Comparison of ENCODE assay signal across 22 cellular contexts in the genomic region with DNA sequence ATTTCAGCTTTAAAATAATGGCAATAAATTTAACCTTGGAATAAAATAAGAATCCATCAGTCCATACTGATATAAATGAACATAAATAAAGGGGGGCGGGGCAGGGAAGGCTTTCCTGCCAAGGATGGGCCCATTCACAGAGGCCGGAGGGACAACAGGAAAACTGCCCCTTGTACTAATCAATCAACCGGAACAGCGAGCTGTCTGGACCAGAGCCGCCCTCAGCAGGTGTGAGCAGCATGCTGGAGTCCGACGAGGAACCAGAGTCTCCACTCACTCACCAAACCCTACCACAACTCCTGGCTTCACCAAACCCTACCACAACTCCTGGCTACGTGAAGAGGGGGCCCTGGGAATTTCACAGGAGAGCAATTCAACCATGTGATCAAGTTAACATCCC. TPM values are rescaled to one million over a fixed set of nuclear protein-coding genes. Genes with fewer than 3 reads are reported as not detected.
DNase-seq lines count a peak whose midpoint lies in the region; ATAC-seq, FAIRE-seq and TF ChIP-seq lines count a peak whose summit lies in the region.
"Had no signal": no experiment of that assay in that cellular context is flagged by ENCODE, and none has a peak within 500 bp of the region (broad histone marks: within the 10 kb centered on the region; RNA-seq: fewer than 3 reads in every experiment).

No MANE protein-coding gene starts in this region.

- FAIRE-seq in kidney (lab: Jason Lieb, UNC): no peak
- FAIRE-seq: A549, GM12892, H54 had no signal

- POLR2A ChIA-PET in HEK293T (lab: Yijun Ruan, JAX): no interaction called here

- TF ChIP-seq CTCF in kidney (IDR thresholded peaks at IDR 0.05; ENCODE audit: borderline replicate concordance, extremely low read depth, insufficient read depth) (no peak), spleen (IDR thresholded peaks at IDR 0.05 in 8 of 11, conservative IDR thresholded peaks at IDR 0.05 in 3 of 11) (no peak), ovary (IDR thresholded peaks at IDR 0.05) (no peak)

- TF ChIP-seq EP300 in ovary (IDR thresholded peaks at IDR 0.05): no peak

- no peak overlapping the region for H3K4me3 ChIP-seq in kidney (ENCODE audit: low read length in 2 of 2)
- H3K4me3 ChIP-seq in spleen: no peak overlapping the region
- H3K4me3 ChIP-seq in ovary: no peak overlapping the region
- H3K4me3 ChIP-seq: A549, HAP-1 had no signal

- CTCF ChIA-PET in HEK293T (lab: Yijun Ruan, JAX): no interaction called here

- intact Hi-C loops in kidney (cut with DNase I) (no loop called here), spleen (cut with DNase I; ENCODE audit: low total_unique reads) (no loop called here), ovary (cut with DNase I) (no loop called here)

- H3K9me3 ChIP-seq in kidney (ENCODE audit: control insufficient read depth in 1 of 2, low read length in 2 of 2) (peaks cover 0 to 6% of the 10 kb centered on the region in 2 donors), spleen (peaks cover 0 to 28% (median 12%) of the 10 kb centered on the region in 8 donors), ovary (no peaks in the 10 kb centered on the region)
- H3K9me3 ChIP-seq: HAP-1 had no signal

- H3K27ac ChIP-seq in kidney (ENCODE audit: low read depth in 2 of 2, low read length in 2 of 2) (no peak overlapping the region), spleen (no peak overlapping the region), ovary (no peak overlapping the region)
- H3K27ac ChIP-seq: 22Rv1, A549 had no signal

- 84 to 89% (median 87%) methylated on average over 8 of the region's 8 CpGs for WGBS in spleen, 5 donors
- WGBS in ovary, 3 donors: 81 to 92% (median 90%) methylated on average over 8 of the region's 8 CpGs

- DNase-seq in NCI-H1092 treated with DMSO at 0.1 percent for 48 hours (lab: John Stamatoyannopoulos, UW) (peak; percentile 24), NCI-H1092 (lab: John Stamatoyannopoulos, UW) (no peak), HEK293T (ENCODE audit: extremely low spot score) (no peak), kidney (peak; percentile 38), spleen (peak; percentile 25), ovary (no peak), 8988T (no peak)
- DNase-seq: ACHN; C1 segment of cervical spinal cord; Calu3; CD4-positive, alpha-beta memory T cell; COR-L47; DMS53; DMS79 treated with DMSO at 0.1 percent for 48 hours; GF-D8; GOT3 had no signal

- no peak for ATAC-seq in activated CD4-positive, CD25-positive, alpha-beta regulatory T cell treated with anti-CD3 and anti-CD28 coated beads, Interleukin-2, amount 50 U/mL, for 24 hours
- ATAC-seq: A549 had no signal

- peaks cover 0 to 28% (median 0%) of the 10 kb centered on the region in 7 donors for H3K27me3 ChIP-seq in spleen (replicated peaks in 1 of 7)
- no peaks in the 10 kb centered on the region for H3K27me3 ChIP-seq in ovary

- TF ChIP-seq POLR2A in spleen (IDR thresholded peaks at IDR 0.05): no peak
- TF ChIP-seq POLR2A in ovary (IDR thresholded peaks at IDR 0.05): no peak

- no peak overlapping the region for H3K9ac ChIP-seq in kidney (ENCODE audit: low read length in 2 of 2)

- H3K4me1 ChIP-seq in kidney (ENCODE audit: control insufficient read depth in 1 of 2, insufficient read depth in 1 of 2, low read depth in 1 of 2, low read length in 2 of 2) (no peaks in the 10 kb centered on the region), spleen (no peaks in the 10 kb centered on the region), ovary (ENCODE audit: insufficient read depth) (no peaks in the 10 kb centered on the region)
- H3K4me1 ChIP-seq: HAP-1 had no signal

- H3K36me3 ChIP-seq in kidney (ENCODE audit: control insufficient read depth in 1 of 2, insufficient read depth in 2 of 2, low read length in 2 of 2): no peaks in the 10 kb centered on the region
- no peaks in the 10 kb centered on the region for H3K36me3 ChIP-seq in spleen
- H3K36me3 ChIP-seq in ovary: no peaks in the 10 kb centered on the region
- H3K36me3 ChIP-seq: HAP-1 had no signal

TF ChIP-seq in HEK293T, 16 proteins besides CTCF, POLR2A, EP300 and RAD21:
- TF ChIP-seq L3MBTL2 (conservative IDR thresholded peaks at IDR 0.05): peak; percentile 25; the same call in 1 of the 2 replicates
- no peak for TF ChIP-seq CTBP1 (IDR thresholded peaks at IDR 0.05; ENCODE audit: borderline replicate concordance)

RNA-seq across cellular contexts. Expression of gene RIMBP2, which starts 51.3 kb away (rescaled TPM):
- 51.7 TPM for total RNA-seq in kidney
- polyA plus RNA-seq in kidney (ENCODE audit: insufficient read depth, low read depth, low replicate concordance): 2.8 TPM
- total RNA-seq in spleen: 1 to 10 TPM in 4 of 7 donors, under 1 TPM in 3; 0.77 to 5.2 (median 2.3) TPM
- under 1 TPM; 0.05 to 0.64 (median 0.13) TPM for polyA plus RNA-seq in spleen
- 10 to 100 TPM in 1 of 7 donors, 1 to 10 TPM in 6; 1.1 to 16.2 (median 4.3) TPM for total RNA-seq in ovary
- 1 to 10 TPM; 1.1 to 2.7 TPM for polyA plus RNA-seq in ovary
- polyA plus RNA-seq: A549; CD4-positive, alpha-beta memory T cell had no signal

Comparison
In these comparisons a context has a peak if more than half of its experiments do, and no peak if none do; other contexts are left out.
1. DNase-seq: peak in NCI-H1092 treated with DMSO at 0.1 percent for 48 hours (single experiment), kidney (single experiment) and spleen (single experiment); none in NCI-H1092 (single experiment), HEK293T (single experiment), ovary (0 of 5) and 8988T (single experiment).